In genomic region chr10:1473874-1474273, GRCh38 we compare ENCODE assay signal across 14 cellular contexts.
DNase-seq lines count a peak whose midpoint lies in the region; ATAC-seq and TF ChIP-seq lines count a peak whose summit lies in the region.
"Had no signal": no experiment of that assay in that cellular context is flagged by ENCODE, and none has a peak within 500 bp of the region (broad histone marks: within the 10 kb centered on the region; RNA-seq: fewer than 3 reads in every experiment).

No MANE protein-coding gene starts in this region.

- TF ChIP-seq CTCF in glutamatergic neuron (IDR thresholded peaks at IDR 0.05; ENCODE audit: partially characterized antibody, unreplicated experiment) (no peak), transverse colon (IDR thresholded peaks at IDR 0.05) (no peak)

- H3K27ac ChIP-seq in transverse colon = no peak overlapping the region

- peak; percentile 22 for DNase-seq in NCI-H748 (lab: John Stamatoyannopoulos, UW; ENCODE audit: unreplicated experiment)
- DNase-seq in NCI-H748 treated with DMSO at 0.1 percent for 48 hours (lab: John Stamatoyannopoulos, UW) = no peak
- no peak for DNase-seq in glutamatergic neuron
- peak; percentile 26 for DNase-seq in posterior vena cava (ENCODE audit: low spot score)
- no peak for DNase-seq in effector CD8-positive, alpha-beta T cell (lab: John Stamatoyannopoulos, UW)
- DNase-seq in transverse colon = no peak
- DNase-seq: C1 segment of cervical spinal cord; CD4-positive, alpha-beta T cell; DND-41; GDM1; HCEC 1CT; HFFc6 had no signal

- H3K27me3 Mint-ChIP-seq in glutamatergic neuron (ENCODE audit: unreplicated experiment) = peaks cover 13% of the 10 kb centered on the region

- no peak overlapping the region for H3K4me3 Mint-ChIP-seq in glutamatergic neuron (ENCODE audit: unreplicated experiment)
- H3K4me3 Mint-ChIP-seq: B cell; CD4-positive, alpha-beta T cell; HFFc6 had no signal

- no peaks in the 10 kb centered on the region for H3K9me3 ChIP-seq in transverse colon

- peaks cover 8% of the 10 kb centered on the region for H3K9me3 Mint-ChIP-seq in glutamatergic neuron (ENCODE audit: unreplicated experiment)
- H3K9me3 Mint-ChIP-seq: CD4-positive, alpha-beta T cell had no signal

- no peak for TF ChIP-seq EP300 in transverse colon (IDR thresholded peaks at IDR 0.05; ENCODE audit: low read depth)

- H3K36me3 Mint-ChIP-seq in glutamatergic neuron (ENCODE audit: unreplicated experiment) = peaks cover 11% of the 10 kb centered on the region

- peaks cover 6% of the 10 kb centered on the region for H3K4me1 Mint-ChIP-seq in glutamatergic neuron (ENCODE audit: low read depth, unreplicated experiment)

- in situ Hi-C loops in transverse colon (cut with MboI; ENCODE audit: low pct_ligation_motif_present in 1 of 4, low pct_unique_long_range_greater_than_20kb in 1 of 4, low sequenced_read_pairs in 3 of 4) = no loop called here

- peak overlapping the region; percentile 1 for H3K27ac Mint-ChIP-seq in glutamatergic neuron (ENCODE audit: unreplicated experiment)
- H3K27ac Mint-ChIP-seq: B cell; CD4-positive, alpha-beta T cell; HFFc6 had no signal

- no peak for TF ChIP-seq POLR2A in transverse colon (IDR thresholded peaks at IDR 0.05)

- H3K27me3 ChIP-seq in transverse colon = no peaks in the 10 kb centered on the region

- H3K4me3 ChIP-seq in transverse colon = no peak overlapping the region

- WGBS in transverse colon (ENCODE audit: low coverage in 1 of 2), 2 donors = 82 to 84% methylated on average over 6 to 11 of the region's 11 CpGs

- H3K36me3 ChIP-seq in transverse colon = no peaks in the 10 kb centered on the region

- intact Hi-C loops in posterior vena cava (cut with DNase I) = no loop called here
- intact Hi-C loops in transverse colon (cut with DNase I; ENCODE audit: low total_unique reads) = no loop called here

- ATAC-seq in GM19397 (IDR thresholded peaks at IDR 0.05; ENCODE audit: unreplicated experiment) = no peak

- no peaks in the 10 kb centered on the region for H3K4me1 ChIP-seq in transverse colon

Comparison
In these comparisons a context has a peak if more than half of its experiments do, and no peak if none do; other contexts are left out.
1. DNase-seq: peak in NCI-H748 (single experiment) and posterior vena cava (single experiment); none in NCI-H748 treated with DMSO at 0.1 percent for 48 hours (single experiment), glutamatergic neuron (single experiment), effector CD8-positive, alpha-beta T cell (single experiment) and transverse colon (single experiment).